9 cellular contexts compared by ENCODE assay signal in the genomic region with DNA sequence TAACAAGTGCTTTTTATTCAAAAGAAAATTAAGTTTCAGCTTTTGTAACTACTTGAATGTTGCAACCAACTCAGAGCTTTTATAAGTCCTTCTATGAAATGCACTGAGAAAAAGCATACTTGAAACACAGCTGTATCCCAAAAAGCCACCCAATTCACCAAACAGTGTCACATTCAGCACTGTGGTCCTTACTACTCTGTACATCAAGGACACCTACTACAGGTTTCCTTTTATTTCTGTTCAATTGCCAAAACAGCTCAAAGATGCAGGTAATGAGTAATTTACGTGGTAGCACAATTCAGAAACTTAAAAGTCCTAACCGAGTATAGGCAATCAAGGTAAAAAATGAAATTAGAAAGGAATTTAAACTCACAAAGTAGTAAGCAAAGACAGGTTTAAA. TPM values are rescaled to one million over a fixed set of nuclear protein-coding genes. Genes with fewer than 3 reads are reported as not detected.
DNase-seq lines count a peak whose midpoint lies in the region; ATAC-seq, FAIRE-seq and TF ChIP-seq lines count a peak whose summit lies in the region.
"Had no signal": no experiment of that assay in that cellular context is flagged by ENCODE, and none has a peak within 500 bp of the region (broad histone marks: within the 10 kb centered on the region; RNA-seq: fewer than 3 reads in every experiment).

No MANE protein-coding gene starts in this region.

- CTCF ChIA-PET in MCF 10A (lab: Yijun Ruan, JAX) = interaction anchor here (0.5 to 0.9 kb wide), 2 partner anchors 21 to 93 kb away, joined by 3 to 5 read pairs; no protein-coding TSS in a partner anchor

- intact Hi-C loops in heart left ventricle (cut with DNase I) = loop anchor here in 2 of 10 donors (10.0 kb wide), 2 partner anchors 99 to 149 kb away; no protein-coding TSS in a partner anchor
- intact Hi-C loops in cardiac septum (cut with DNase I) = loop anchor here (2.0 kb wide), 1 partner anchor 387 kb away; a partner anchor contains a TSS
- intact Hi-C loops in MCF 10A (cut with micrococcal nuclease) = no loop called here
- intact Hi-C loops in uterus (cut with DNase I; ENCODE audit: low total_unique reads) = no loop called here

- no peaks in the 10 kb centered on the region for H3K9me3 ChIP-seq in heart left ventricle
- no peaks in the 10 kb centered on the region for H3K9me3 ChIP-seq in mesodermal cell (ENCODE audit: control insufficient read depth, low read length)
- H3K9me3 ChIP-seq in uterus = no peaks in the 10 kb centered on the region

- H3K27me3 Mint-ChIP-seq in MCF 10A (ENCODE audit: insufficient read depth, unreplicated experiment) = no peaks in the 10 kb centered on the region

- peaks cover 0 to 25% (median 5%) of the 10 kb centered on the region in 9 donors for H3K36me3 ChIP-seq in heart left ventricle
- H3K36me3 ChIP-seq in mesodermal cell (ENCODE audit: control insufficient read depth, insufficient read depth, low read length) = peaks cover 42% of the 10 kb centered on the region
- H3K36me3 ChIP-seq in uterus = no peaks in the 10 kb centered on the region

- TF ChIP-seq POLR2A in heart left ventricle (IDR thresholded peaks at IDR 0.05) = no peak
- no peak for TF ChIP-seq POLR2A in uterus (IDR thresholded peaks at IDR 0.05)

- no peaks in the 10 kb centered on the region for H3K27me3 ChIP-seq in heart left ventricle
- no peaks in the 10 kb centered on the region for H3K27me3 ChIP-seq in uterus

- H3K27ac Mint-ChIP-seq in MCF 10A (ENCODE audit: low read depth, unreplicated experiment) = peak overlapping the region; percentile 90

- H3K27ac ChIP-seq in heart left ventricle = peak overlapping the region in 11 of 12 donors; percentile 39 to 98 (median 94)
- H3K27ac ChIP-seq in mesodermal cell (ENCODE audit: low read depth, low read length, severe bottlenecking) = no peak overlapping the region
- peak overlapping the region; percentile 94 to 97 for H3K27ac ChIP-seq in uterus

- peaks cover 27% of the 10 kb centered on the region for H3K4me1 Mint-ChIP-seq in MCF 10A (ENCODE audit: insufficient read depth, unreplicated experiment)

- TF ChIP-seq CTCF in heart left ventricle (IDR thresholded peaks at IDR 0.05) (no peak), MCF 10A (IDR thresholded peaks at IDR 0.05; ENCODE audit: unreplicated experiment) (no peak), uterus (IDR thresholded peaks at IDR 0.05) (no peak)

- no peak for ATAC-seq in heart left ventricle

- BruUV-seq in MCF 10A (replicated peaks; lab: Mats Ljungman, UMichigan) = no TSS peak

- DNase-seq in heart left ventricle (no peak), cardiac septum (ENCODE audit: low spot score) (no peak), MCF 10A (ENCODE audit: unreplicated experiment) (no peak), uterus (no peak), DMS53 (lab: John Stamatoyannopoulos, UW) (no peak), GM19239 (ENCODE audit: insufficient read length, low spot score) (no peak)
- DNase-seq in stimulated activated CD4-positive, alpha-beta T cell treated with anti-CD3 and anti-CD28 coated beads, Interleukin-4, amount 100 ng/mL, for 1 hour = no peak
- DNase-seq: activated CD4-positive, alpha-beta T cell treated with anti-CD3 and anti-CD28 coated beads, Interleukin-2, amount 50 U/mL, for 4 hours had no signal

- no peaks in the 10 kb centered on the region for H3K9me3 Mint-ChIP-seq in MCF 10A (ENCODE audit: unreplicated experiment)

- H3K4me1 ChIP-seq in heart left ventricle = peaks cover 3 to 41% (median 28%) of the 10 kb centered on the region in 12 donors
- peaks cover 10% of the 10 kb centered on the region for H3K4me1 ChIP-seq in mesodermal cell (ENCODE audit: control insufficient read depth, insufficient read depth, low read length, poor library complexity, severe bottlenecking)
- no peaks in the 10 kb centered on the region for H3K4me1 ChIP-seq in uterus

- POLR2A ChIA-PET in MCF 10A (lab: Yijun Ruan, JAX) = interaction anchor here (0.6 to 2.9 kb wide), 21 partner anchors 9 to 609 kb away, joined by 3 to 30 read pairs (median 4); a partner anchor contains a TSS

- H3K36me3 Mint-ChIP-seq in MCF 10A (ENCODE audit: insufficient read depth, unreplicated experiment) = peaks cover 13% of the 10 kb centered on the region

- H3K4me3 ChIP-seq in heart left ventricle (peak overlapping the region in 9 of 12 donors; percentile 76 to 99 (median 92)), mesodermal cell (ENCODE audit: extremely low read depth, insufficient read depth, low read length, poor library complexity, severe bottlenecking) (peak overlapping the region; percentile 87), uterus (peak overlapping the region in 1 of 2 donors; percentile 75)

- FAIRE-seq in GM19239 (lab: Jason Lieb, UNC) = no peak

- WGBS in heart left ventricle, 4 donors = 66 to 75% (median 69%) methylated on average over 2 of the region's 2 CpGs
- WGBS in mesodermal cell (ENCODE audit: insufficient coverage in 2 of 2), 2 experiments = 100% methylated on average over 1 of the region's 2 CpGs; no CpG with 5 or more reads in 1 of the 2 experiments

- H3K4me3 Mint-ChIP-seq in MCF 10A (ENCODE audit: unreplicated experiment) = peak overlapping the region; percentile 84

RNA-seq across cellular contexts. Expression of a gene that starts 2.5 kb away (rescaled TPM):
- total RNA-seq in heart left ventricle = 10 to 100 TPM; 30.0 to 49.0 (median 37.5) TPM
- polyA plus RNA-seq in heart left ventricle = 10 to 100 TPM; 14.6 to 25.9 TPM
- 45.6 TPM for total RNA-seq in cardiac septum
- total RNA-seq in MCF 10A (2022) = 87.6 and 99.0 TPM in 2 replicates
- polyA plus RNA-seq in mesodermal cell (2013, experiment 1 of 2) = 86.3 TPM
- 74.1 TPM for polyA plus RNA-seq in mesodermal cell (2013, experiment 2 of 2)
- 10 to 100 TPM; 18.8 to 75.0 (median 34.9) TPM for total RNA-seq in uterus
